ENCODE assay signal across 9 cellular contexts in genomic region chr11:707817-708420, GRCh38. TPM values are rescaled to one million over a fixed set of nuclear protein-coding genes. Genes with fewer than 3 reads are reported as not detected.
DNase-seq lines count a peak whose midpoint lies in the region; ATAC-seq and TF ChIP-seq lines count a peak whose summit lies in the region.
"Had no signal": no experiment of that assay in that cellular context is flagged by ENCODE, and none has a peak within 500 bp of the region (broad histone marks: within the 10 kb centered on the region; RNA-seq: fewer than 3 reads in every experiment).

No MANE protein-coding gene starts in this region.

- ATAC-seq in upper lobe of right lung, result peak; percentile 37
- ATAC-seq in HG02884 (IDR thresholded peaks at IDR 0.05; ENCODE audit: unreplicated experiment), result no peak

- H3K27ac Mint-ChIP-seq in activated CD4-positive, alpha-beta memory T cell treated with anti-CD3 and anti-CD28 coated beads for 36 hours, result no peak overlapping the region
- H3K27ac Mint-ChIP-seq in activated CD4-positive, alpha-beta memory T cell treated with anti-CD3 and anti-CD28 coated beads, Interleukin-2, amount 10 ng/mL, durations not matched to agents 7 days and 5 days, result no peak overlapping the region

- CTCF ChIA-PET in activated CD4-positive, alpha-beta memory T cell treated with anti-CD3 and anti-CD28 coated beads for 36 hours (lab: Charles Lee), result interaction anchor here (1.8 kb wide), 1 partner anchor 16 kb away, joined by 5 read pairs; no protein-coding TSS in a partner anchor
- CTCF ChIA-PET in activated CD4-positive, alpha-beta memory T cell treated with anti-CD3 and anti-CD28 coated beads, Interleukin-2, amount 10 ng/mL, durations not matched to agents 7 days and 5 days (lab: Charles Lee), result no interaction called here

- POLR2A ChIA-PET in activated CD4-positive, alpha-beta memory T cell treated with anti-CD3 and anti-CD28 coated beads for 36 hours (lab: Charles Lee), result no interaction called here
- POLR2A ChIA-PET in activated CD4-positive, alpha-beta memory T cell treated with anti-CD3 and anti-CD28 coated beads, Interleukin-2, amount 10 ng/mL, durations not matched to agents 7 days and 5 days (lab: Charles Lee), result no interaction called here

- TF ChIP-seq CTCF in coronary artery (IDR thresholded peaks at IDR 0.05) (no peak), upper lobe of right lung (IDR thresholded peaks at IDR 0.05) (no peak)

- peak overlapping the region in 1 of 2 donors; percentile 97 for H3K9ac ChIP-seq in mucosa of rectum (ENCODE audit: low read depth in 1 of 2, low read length in 2 of 2)

- no peaks in the 10 kb centered on the region for H3K36me3 Mint-ChIP-seq in activated CD4-positive, alpha-beta memory T cell treated with anti-CD3 and anti-CD28 coated beads for 36 hours
- H3K36me3 Mint-ChIP-seq in activated CD4-positive, alpha-beta memory T cell treated with anti-CD3 and anti-CD28 coated beads, Interleukin-2, amount 10 ng/mL, durations not matched to agents 7 days and 5 days (ENCODE audit: low read depth), result no peaks in the 10 kb centered on the region

- peak overlapping the region; percentile 86 for H3K27ac ChIP-seq in coronary artery
- H3K27ac ChIP-seq in mucosa of rectum (ENCODE audit: low read depth in 2 of 2, low read length in 2 of 2), result peak overlapping the region; percentile 95 to 99
- H3K27ac ChIP-seq in upper lobe of right lung, result peak overlapping the region; percentile 71

- H3K36me3 ChIP-seq in mucosa of rectum (ENCODE audit: control insufficient read depth in 2 of 2, insufficient read depth in 2 of 2, low read length in 2 of 2), result no peaks in the 10 kb centered on the region
- no peaks in the 10 kb centered on the region for H3K36me3 ChIP-seq in upper lobe of right lung

- H3K9me3 ChIP-seq in mucosa of rectum (ENCODE audit: control insufficient read depth in 2 of 2, low read length in 2 of 2) (no peaks in the 10 kb centered on the region), upper lobe of right lung (no peaks in the 10 kb centered on the region)

- H3K4me3 Mint-ChIP-seq in activated CD4-positive, alpha-beta memory T cell treated with anti-CD3 and anti-CD28 coated beads for 36 hours, result peak overlapping the region; percentile 8
- H3K4me3 Mint-ChIP-seq in activated CD4-positive, alpha-beta memory T cell treated with anti-CD3 and anti-CD28 coated beads, Interleukin-2, amount 10 ng/mL, durations not matched to agents 7 days and 5 days, result no peak overlapping the region

- DNase-seq in activated CD4-positive, alpha-beta memory T cell treated with anti-CD3 and anti-CD28 coated beads for 36 hours, result no peak
- no peak for DNase-seq in activated CD4-positive, alpha-beta memory T cell treated with anti-CD3 and anti-CD28 coated beads, Interleukin-2, amount 10 ng/mL, durations not matched to agents 7 days and 5 days
- no peak for DNase-seq in coronary artery (ENCODE audit: low spot score)
- DNase-seq in upper lobe of right lung, result no peak
- no peak for DNase-seq in activated gamma-delta T cell (lab: John Stamatoyannopoulos, UW)
- DNase-seq in NCI-H82 treated with DMSO at 0.1 percent for 48 hours (lab: John Stamatoyannopoulos, UW; ENCODE audit: unreplicated experiment), result no peak
- DNase-seq: MM.1S had no signal

- H3K4me1 Mint-ChIP-seq in activated CD4-positive, alpha-beta memory T cell treated with anti-CD3 and anti-CD28 coated beads for 36 hours (ENCODE audit: low read depth), result peaks cover 5% of the 10 kb centered on the region
- peaks cover 9% of the 10 kb centered on the region for H3K4me1 Mint-ChIP-seq in activated CD4-positive, alpha-beta memory T cell treated with anti-CD3 and anti-CD28 coated beads, Interleukin-2, amount 10 ng/mL, durations not matched to agents 7 days and 5 days

- H3K4me3 ChIP-seq in coronary artery (peak overlapping the region; percentile 83), mucosa of rectum (ENCODE audit: low read length in 2 of 2) (peak overlapping the region; percentile 79 to 84), upper lobe of right lung (peak overlapping the region; percentile 58)

- H3K27me3 Mint-ChIP-seq in activated CD4-positive, alpha-beta memory T cell treated with anti-CD3 and anti-CD28 coated beads for 36 hours, result peaks cover 20% of the 10 kb centered on the region
- H3K27me3 Mint-ChIP-seq in activated CD4-positive, alpha-beta memory T cell treated with anti-CD3 and anti-CD28 coated beads, Interleukin-2, amount 10 ng/mL, durations not matched to agents 7 days and 5 days, result peaks cover 11% of the 10 kb centered on the region

- intact Hi-C loops in activated CD4-positive, alpha-beta memory T cell treated with anti-CD3 and anti-CD28 coated beads for 36 hours (cut with micrococcal nuclease), result no loop called here
- intact Hi-C loops in upper lobe of right lung (cut with DNase I), result no loop called here

- H3K27me3 ChIP-seq in mucosa of rectum (ENCODE audit: control insufficient read depth in 2 of 2, insufficient read depth in 2 of 2, low read length in 2 of 2) (peaks cover 0 to 5% of the 10 kb centered on the region in 2 donors), upper lobe of right lung (peaks cover 14% of the 10 kb centered on the region)

- peaks cover 56 to 80% of the 10 kb centered on the region in 2 donors for H3K4me1 ChIP-seq in mucosa of rectum (ENCODE audit: control insufficient read depth in 2 of 2, insufficient read depth in 2 of 2, low read length in 2 of 2)
- H3K4me1 ChIP-seq in upper lobe of right lung, result peaks cover 31% of the 10 kb centered on the region

- no peaks in the 10 kb centered on the region for H3K9me3 Mint-ChIP-seq in activated CD4-positive, alpha-beta memory T cell treated with anti-CD3 and anti-CD28 coated beads for 36 hours
- H3K9me3 Mint-ChIP-seq in activated CD4-positive, alpha-beta memory T cell treated with anti-CD3 and anti-CD28 coated beads, Interleukin-2, amount 10 ng/mL, durations not matched to agents 7 days and 5 days, result no peaks in the 10 kb centered on the region

RNA-seq across cellular contexts. Expression of gene EPS8L2, which starts 1.9 kb away (rescaled TPM):
- 10 to 100 TPM; 12.4 to 12.6 TPM for total RNA-seq in activated CD4-positive, alpha-beta memory T cell treated with anti-CD3 and anti-CD28 coated beads for 36 hours
- 10 to 100 TPM; 16.2 to 19.4 TPM for total RNA-seq in activated CD4-positive, alpha-beta memory T cell treated with anti-CD3 and anti-CD28 coated beads, Interleukin-2, amount 10 ng/mL, durations not matched to agents 7 days and 5 days
- 155 TPM for total RNA-seq in upper lobe of right lung

RNA-seq across cellular contexts. Expression of gene TMEM80, which starts 12.3 kb away (rescaled TPM):
- total RNA-seq in activated CD4-positive, alpha-beta memory T cell treated with anti-CD3 and anti-CD28 coated beads for 36 hours, result 1 to 10 TPM; 9.5 to 9.8 TPM
- 10 to 100 TPM; 22.6 to 25.3 TPM for total RNA-seq in activated CD4-positive, alpha-beta memory T cell treated with anti-CD3 and anti-CD28 coated beads, Interleukin-2, amount 10 ng/mL, durations not matched to agents 7 days and 5 days
- total RNA-seq in upper lobe of right lung, result 33.2 TPM

RNA-seq across cellular contexts. Expression of gene DEAF1, which starts 12.9 kb away (rescaled TPM):
- 10 to 100 TPM; 41.5 to 50.5 TPM for total RNA-seq in activated CD4-positive, alpha-beta memory T cell treated with anti-CD3 and anti-CD28 coated beads for 36 hours
- total RNA-seq in activated CD4-positive, alpha-beta memory T cell treated with anti-CD3 and anti-CD28 coated beads, Interleukin-2, amount 10 ng/mL, durations not matched to agents 7 days and 5 days, result 10 to 100 TPM; 33.0 to 34.2 TPM
- total RNA-seq in upper lobe of right lung, result 27.1 TPM

RNA-seq across cellular contexts. Expression of gene TALDO1, which starts 39.3 kb away (rescaled TPM):
- total RNA-seq in activated CD4-positive, alpha-beta memory T cell treated with anti-CD3 and anti-CD28 coated beads for 36 hours, result 100 to 1,000 TPM; 284 to 296 TPM
- total RNA-seq in activated CD4-positive, alpha-beta memory T cell treated with anti-CD3 and anti-CD28 coated beads, Interleukin-2, amount 10 ng/mL, durations not matched to agents 7 days and 5 days, result 100 to 1,000 TPM; 215 to 224 TPM
- total RNA-seq in upper lobe of right lung, result 196 TPM
